In the genomic region with DNA sequence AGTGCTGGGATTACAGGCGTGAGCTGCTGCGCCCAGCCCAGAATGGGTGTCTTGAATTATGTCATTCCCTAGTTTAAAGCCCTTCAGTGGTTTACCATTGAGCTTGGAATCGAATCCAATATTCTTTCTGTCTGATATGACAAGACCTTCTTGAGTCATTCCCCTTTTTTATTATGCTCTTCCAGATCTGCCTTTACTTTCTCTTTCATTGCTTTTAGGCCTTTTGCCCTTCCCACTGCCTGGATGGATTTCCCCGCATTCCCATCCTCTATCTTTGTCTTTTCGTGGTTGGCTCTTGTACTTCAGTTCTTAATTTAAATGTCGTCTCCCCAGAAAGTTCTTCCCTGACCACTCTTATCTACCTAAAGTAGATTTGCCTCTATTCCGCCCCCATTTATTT, we compare ENCODE assay signal across 10 cellular contexts. TPM values are rescaled to one million over a fixed set of nuclear protein-coding genes. Genes with fewer than 3 reads are reported as not detected.
DNase-seq lines count a peak whose midpoint lies in the region; ATAC-seq and TF ChIP-seq lines count a peak whose summit lies in the region.
"Had no signal": no experiment of that assay in that cellular context is flagged by ENCODE, and none has a peak within 500 bp of the region (broad histone marks: within the 10 kb centered on the region; RNA-seq: fewer than 3 reads in every experiment).

No MANE protein-coding gene starts in this region.

- no peaks in the 10 kb centered on the region for H3K36me3 ChIP-seq in KMS-11 (ENCODE audit: insufficient read depth)

- H3K4me3 ChIP-seq in KMS-11 (IDR thresholded peaks at IDR 0.05; ENCODE audit: insufficient read depth, low read depth, low read length): no peak overlapping the region

- H3K4me1 ChIP-seq in KMS-11 (ENCODE audit: low read depth, poor library complexity, severe bottlenecking): peaks cover 58% of the 10 kb centered on the region

- no peak for ATAC-seq in central memory CD8-positive, alpha-beta T cell (replicated peaks; ENCODE audit: extremely low read depth, poor library complexity, severe bottlenecking)
- no peak for ATAC-seq in natural killer cell treated with Interleukin-12 subunit alpha and Interleukin-12 subunit beta and Interleukin-15 and Interleukin-18, amount 100 ng/mL, for 72 hours
- no peak for ATAC-seq in omental fat pad (ENCODE audit: low FRiP score)

- TF ChIP-seq CTCF in KMS-11 (conservative IDR thresholded peaks at IDR 0.05; ENCODE audit: low read depth, low read length): no peak
- no peak for TF ChIP-seq CTCF in omental fat pad (IDR thresholded peaks at IDR 0.05)

- H2AFZ ChIP-seq in KMS-11 (ENCODE audit: low read depth): no peak overlapping the region

- no peaks in the 10 kb centered on the region for H3K9me3 Mint-ChIP-seq in central memory CD8-positive, alpha-beta T cell
- no peaks in the 10 kb centered on the region for H3K9me3 Mint-ChIP-seq in natural killer cell treated with Interleukin-12 subunit alpha and Interleukin-12 subunit beta and Interleukin-15 and Interleukin-18, amount 100 ng/mL, for 72 hours

- peaks cover 39% of the 10 kb centered on the region for H3K4me1 Mint-ChIP-seq in central memory CD8-positive, alpha-beta T cell
- H3K4me1 Mint-ChIP-seq in natural killer cell treated with Interleukin-12 subunit alpha and Interleukin-12 subunit beta and Interleukin-15 and Interleukin-18, amount 100 ng/mL, for 72 hours (ENCODE audit: low read depth in 2 of 2): peaks cover 30 to 43% of the 10 kb centered on the region in 2 donors

- H4K20me1 ChIP-seq in KMS-11 (ENCODE audit: insufficient read depth): no peaks in the 10 kb centered on the region

- H3K4me3 Mint-ChIP-seq in central memory CD8-positive, alpha-beta T cell: peak overlapping the region; percentile 71
- H3K4me3 Mint-ChIP-seq in natural killer cell treated with Interleukin-12 subunit alpha and Interleukin-12 subunit beta and Interleukin-15 and Interleukin-18, amount 100 ng/mL, for 72 hours: peak overlapping the region; percentile 84

- H3K27ac Mint-ChIP-seq in central memory CD8-positive, alpha-beta T cell (ENCODE audit: low read depth): peak overlapping the region; percentile 65
- peak overlapping the region; percentile 97 to 98 for H3K27ac Mint-ChIP-seq in natural killer cell treated with Interleukin-12 subunit alpha and Interleukin-12 subunit beta and Interleukin-15 and Interleukin-18, amount 100 ng/mL, for 72 hours

- no peak overlapping the region for H3K9ac ChIP-seq in KMS-11

- H3K27me3 ChIP-seq in KMS-11 (ENCODE audit: insufficient read depth, low read depth): no peaks in the 10 kb centered on the region

- peak overlapping the region; percentile 80 for H3K4me2 ChIP-seq in KMS-11

- peaks cover 9% of the 10 kb centered on the region for H3K36me3 Mint-ChIP-seq in central memory CD8-positive, alpha-beta T cell (ENCODE audit: insufficient read depth)
- H3K36me3 Mint-ChIP-seq in natural killer cell treated with Interleukin-12 subunit alpha and Interleukin-12 subunit beta and Interleukin-15 and Interleukin-18, amount 100 ng/mL, for 72 hours: peaks cover 14% of the 10 kb centered on the region

- H3K27ac ChIP-seq in KMS-11: no peak overlapping the region

- DNase-seq in CD1c-positive myeloid dendritic cell (ENCODE audit: extremely low spot score) (peak; percentile 10), NOMO-1 treated with dmso at 0.1 percent for 144 hours (lab: John Stamatoyannopoulos, UW; ENCODE audit: unreplicated experiment) (no peak), NCI-H2227 (lab: John Stamatoyannopoulos, UW; ENCODE audit: unreplicated experiment) (no peak), omental fat pad (ENCODE audit: low spot score) (no peak), medulla oblongata (ENCODE audit: extremely low spot score) (no peak)
- no peak for DNase-seq in central memory CD8-positive, alpha-beta T cell (ENCODE audit: low spot score in 2 of 2)
- DNase-seq in natural killer cell treated with Interleukin-12 subunit alpha and Interleukin-12 subunit beta and Interleukin-15 and Interleukin-18, amount 100 ng/mL, for 72 hours (ENCODE audit: low spot score): no peak
- DNase-seq: NCI-H774, retina had no signal

- H3K27me3 Mint-ChIP-seq in central memory CD8-positive, alpha-beta T cell: no peaks in the 10 kb centered on the region
- no peaks in the 10 kb centered on the region for H3K27me3 Mint-ChIP-seq in natural killer cell treated with Interleukin-12 subunit alpha and Interleukin-12 subunit beta and Interleukin-15 and Interleukin-18, amount 100 ng/mL, for 72 hours

- H3K79me2 ChIP-seq in KMS-11 (ENCODE audit: insufficient read depth, low read depth): peaks cover 43% of the 10 kb centered on the region

RNA-seq across cellular contexts. Expression of a gene that starts 1.6 kb away (rescaled TPM):
- total RNA-seq in natural killer cell treated with Interleukin-12 subunit alpha and Interleukin-12 subunit beta and Interleukin-15 and Interleukin-18, amount 100 ng/mL, for 72 hours: 10 to 100 TPM; 50.9 to 81.4 TPM
- total RNA-seq in omental fat pad: 10 to 100 TPM; 25.1 to 44.3 (median 29.8) TPM

RNA-seq across cellular contexts. Expression of a gene that starts 18.3 kb away (rescaled TPM):
- total RNA-seq in natural killer cell treated with Interleukin-12 subunit alpha and Interleukin-12 subunit beta and Interleukin-15 and Interleukin-18, amount 100 ng/mL, for 72 hours: 10 to 100 TPM; 31.6 to 78.3 TPM
- 10 to 100 TPM; 16.6 to 70.6 (median 23.0) TPM for total RNA-seq in omental fat pad
